In the genomic region with DNA sequence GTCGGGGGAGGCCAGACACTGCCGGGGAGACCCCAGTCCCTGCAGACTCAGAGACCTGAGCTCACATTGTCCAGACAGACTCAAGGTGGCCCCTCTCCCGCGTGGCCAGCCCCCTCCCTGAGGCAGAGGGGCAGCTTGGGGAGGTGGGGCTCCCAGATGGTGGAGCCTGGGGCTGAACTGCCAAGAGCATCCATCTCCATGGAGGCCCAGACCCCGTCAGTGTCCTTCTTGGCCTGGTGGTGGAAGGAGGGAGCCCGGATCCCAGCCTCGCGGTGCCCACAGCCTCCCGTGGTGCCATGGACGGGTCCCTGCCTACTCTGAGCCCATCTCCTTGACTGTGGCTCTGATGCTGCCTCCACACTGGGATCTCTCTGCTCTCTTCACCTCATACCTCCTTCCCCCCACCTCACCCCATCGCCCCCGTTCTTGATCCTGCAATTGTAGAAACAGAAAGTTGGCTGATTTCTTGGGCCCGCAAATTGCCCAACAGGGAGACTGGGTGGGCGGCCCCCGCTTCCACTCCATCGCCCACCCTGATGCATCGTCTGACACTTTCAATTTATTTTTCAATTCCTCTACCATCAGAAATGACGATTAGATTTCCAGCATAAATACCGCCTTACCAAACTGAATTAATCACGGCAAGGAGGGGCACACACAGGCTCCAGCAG, we compare ENCODE assay signal across 19 cellular contexts.
"Had no signal": no experiment of that assay in that cellular context is flagged by ENCODE, and none has a peak within 500 bp of the region (broad histone marks: within the 10 kb centered on the region; RNA-seq: fewer than 3 reads in every experiment).

No MANE protein-coding gene starts in this region.

- H3K27ac ChIP-seq: brain microvascular endothelial cell, epithelial cell of prostate, gastrocnemius medialis, heart left ventricle, pancreas, tibial artery had no signal

- H3K9me3 ChIP-seq: gastrocnemius medialis, heart left ventricle, pancreas, tibial artery had no signal

- H3K36me3 Mint-ChIP-seq: activated naive CD4-positive, alpha-beta T cell treated with anti-CD3 and anti-CD28 coated beads, Interleukin-2, amount 50 U/mL, for 72 hours; immature natural killer cell; stimulated activated effector memory CD8-positive, alpha-beta T cell treated with anti-CD3 and anti-CD28 coated beads, Interleukin-12 subunit alpha, Interleukin-12 subunit beta, amount 100 ng/mL, for 72 hours had no signal

- H3K36me3 ChIP-seq: brain microvascular endothelial cell, gastrocnemius medialis, heart left ventricle, pancreas, tibial artery had no signal

- H3K4me1 Mint-ChIP-seq: immature natural killer cell had no signal

- ATAC-seq: activated naive CD4-positive, alpha-beta T cell treated with anti-CD3 and anti-CD28 coated beads, Interleukin-2, amount 50 U/mL, for 72 hours; effector memory CD8-positive, alpha-beta T cell; gastrocnemius medialis; left cardiac atrium; pancreas; stimulated activated effector memory CD8-positive, alpha-beta T cell treated with anti-CD3 and anti-CD28 coated beads, Interleukin-12 subunit alpha, Interleukin-12 subunit beta, amount 100 ng/mL, for 72 hours had no signal

- H3K4me3 Mint-ChIP-seq: dendritic cell treated with granulocyte-macrophage colony-stimulating factor and Interleukin-4, amounts not matched to agents 40 ng/mL and 50 ng/mL, for 4 days; effector memory CD8-positive, alpha-beta T cell; immature natural killer cell; neural crest cell; stimulated activated effector memory CD8-positive, alpha-beta T cell treated with anti-CD3 and anti-CD28 coated beads, Interleukin-12 subunit alpha, Interleukin-12 subunit beta, amount 100 ng/mL, for 72 hours; T-helper 1 cell treated with Interleukin-12 subunit alpha and Interleukin-12 subunit beta and Interleukin-4 antibody, amounts not matched to agents 30 μg/mL and 1 μg/mL, for 36 hours had no signal

- H3K4me1 ChIP-seq: gastrocnemius medialis, heart left ventricle, pancreas, tibial artery had no signal

- H3K27ac Mint-ChIP-seq: activated naive CD4-positive, alpha-beta T cell treated with anti-CD3 and anti-CD28 coated beads, Interleukin-2, amount 50 U/mL, for 72 hours; activated T-helper 2 cell treated with anti-CD3 and anti-CD28 coated beads, Interferon-gamma antibody, Interleukin-2, Interleukin-4, amounts not matched to agents 10 μg/mL and 5 μg/mL and 100 μg/mL, durations not matched to agents 14 hours and 24 hours and 36 hours; dendritic cell treated with granulocyte-macrophage colony-stimulating factor and Interleukin-4, amounts not matched to agents 40 ng/mL and 50 ng/mL, for 4 days; effector memory CD8-positive, alpha-beta T cell; immature natural killer cell; stimulated activated effector memory CD8-positive, alpha-beta T cell treated with anti-CD3 and anti-CD28 coated beads, Interleukin-12 subunit alpha, Interleukin-12 subunit beta, amount 100 ng/mL, for 72 hours; T-helper 1 cell treated with Interleukin-12 subunit alpha and Interleukin-12 subunit beta and Interleukin-4 antibody, amounts not matched to agents 30 μg/mL and 1 μg/mL, for 36 hours had no signal

- H3K4me3 ChIP-seq: gastrocnemius medialis, heart left ventricle, lung, pancreas, tibial artery had no signal

- H3K9me3 Mint-ChIP-seq: activated naive CD4-positive, alpha-beta T cell treated with anti-CD3 and anti-CD28 coated beads, Interleukin-2, amount 50 U/mL, for 72 hours; activated T-helper 2 cell treated with anti-CD3 and anti-CD28 coated beads, Interferon-gamma antibody, Interleukin-2, Interleukin-4, amounts not matched to agents 10 μg/mL and 5 μg/mL and 100 μg/mL, durations not matched to agents 14 hours and 24 hours and 36 hours; dendritic cell treated with granulocyte-macrophage colony-stimulating factor and Interleukin-4, amounts not matched to agents 40 ng/mL and 50 ng/mL, for 4 days; effector memory CD8-positive, alpha-beta T cell; immature natural killer cell; neural crest cell; stimulated activated effector memory CD8-positive, alpha-beta T cell treated with anti-CD3 and anti-CD28 coated beads, Interleukin-12 subunit alpha, Interleukin-12 subunit beta, amount 100 ng/mL, for 72 hours; T-helper 1 cell treated with Interleukin-12 subunit alpha and Interleukin-12 subunit beta and Interleukin-4 antibody, amounts not matched to agents 30 μg/mL and 1 μg/mL, for 36 hours had no signal

- H3K27me3 ChIP-seq: brain microvascular endothelial cell, gastrocnemius medialis, pancreas had no signal

- FAIRE-seq: pancreas had no signal

- DNase-seq: activated CD4-positive, alpha-beta T cell treated with anti-CD3 and anti-CD28 coated beads for 4 hours; brain microvascular endothelial cell; cerebellar nuclear complex; effector memory CD8-positive, alpha-beta T cell; gastrocnemius medialis; heart left ventricle; immature natural killer cell; left cardiac atrium; midbrain; pancreas had no signal
